Comparison of ENCODE assay signal across 8 cellular contexts in the genomic region with DNA sequence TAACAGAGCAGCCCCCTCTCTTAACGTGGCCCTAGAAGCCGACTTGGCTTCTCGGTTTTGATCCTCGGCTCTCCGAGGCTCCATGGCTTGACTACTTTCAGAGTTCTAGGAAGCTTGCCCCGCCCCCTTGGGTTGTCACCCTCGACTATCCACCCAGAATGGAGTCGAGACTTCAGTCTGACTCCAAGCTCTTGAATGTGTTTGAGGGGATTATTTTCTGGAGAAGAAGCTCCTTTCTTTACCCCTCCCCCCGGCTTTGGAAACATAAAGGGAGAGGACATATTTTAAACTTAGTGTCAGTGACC. TPM values are rescaled to one million over a fixed set of nuclear protein-coding genes. Genes with fewer than 3 reads are reported as not detected.
DNase-seq lines count a peak whose midpoint lies in the region; ATAC-seq and TF ChIP-seq lines count a peak whose summit lies in the region.

No MANE protein-coding gene starts in this region.

- no peaks in the 10 kb centered on the region for H3F3A ChIP-seq in smooth muscle cell (ENCODE audit: low read depth)

- no peak for DNase-seq in AG04450 (ENCODE audit: low read depth, low spot score)
- no peak for DNase-seq in RWPE2 (ENCODE audit: low spot score)
- DNase-seq in iPS DF 6.9 (ENCODE audit: low read depth, low spot score): no peak
- DNase-seq in smooth muscle cell (lab: John Stamatoyannopoulos, UW; ENCODE audit: unreplicated experiment): peak; percentile 59
- no peak for DNase-seq in middle frontal gyrus (ENCODE audit: extremely low spot score, low spot score)

- peak overlapping the region; percentile 100 for H3K4me2 ChIP-seq in smooth muscle cell

- H3K27ac ChIP-seq in AG04450 (ENCODE audit: low read depth, low read length) (peak overlapping the region; percentile 96), RWPE2 (ENCODE audit: poor library complexity, severe bottlenecking) (peak overlapping the region; percentile 86), adipose tissue (ENCODE audit: low read depth, low read length) (peak overlapping the region; percentile 56), iPS DF 6.9 (ENCODE audit: low read length) (no peak overlapping the region), smooth muscle cell (ENCODE audit: low read depth) (peak overlapping the region; percentile 98)

- CTCF ChIA-PET in AG04450 (lab: Charles Lee): interaction anchor here (0.7 kb wide), 1 partner anchor 29 kb away, joined by 4 read pairs; no protein-coding TSS in a partner anchor

- no peak for TF ChIP-seq CTCF in AG04450 (IDR thresholded peaks at IDR 0.05; ENCODE audit: low read depth, low read length)
- TF ChIP-seq CTCF in RWPE2 (IDR thresholded peaks at IDR 0.05; ENCODE audit: poor library complexity, severe bottlenecking): no peak
- no peak for TF ChIP-seq CTCF in smooth muscle cell (IDR thresholded peaks at IDR 0.05; ENCODE audit: borderline replicate concordance, insufficient read depth, poor library complexity, severe bottlenecking)

- H3K4me1 ChIP-seq in RWPE2 (ENCODE audit: insufficient read depth, poor library complexity, severe bottlenecking) (peaks cover 9% of the 10 kb centered on the region), iPS DF 6.9 (ENCODE audit: control insufficient read depth, insufficient read depth, low read length) (no peaks in the 10 kb centered on the region), smooth muscle cell (ENCODE audit: low read depth) (peaks cover 20% of the 10 kb centered on the region)

- H3K9me3 ChIP-seq in AG04450 (ENCODE audit: control insufficient read depth, insufficient read depth, low read length) (no peaks in the 10 kb centered on the region), RWPE2 (ENCODE audit: severe bottlenecking) (no peaks in the 10 kb centered on the region), iPS DF 6.9 (ENCODE audit: control insufficient read depth, insufficient read depth, low read length) (no peaks in the 10 kb centered on the region), smooth muscle cell (replicated peaks; ENCODE audit: low read depth) (no peaks in the 10 kb centered on the region)

- peak overlapping the region; percentile 96 for H3K9ac ChIP-seq in smooth muscle cell (ENCODE audit: low read depth)

- H3K4me3 ChIP-seq in AG04450 (ENCODE audit: low read depth, low read length): peak overlapping the region; percentile 96
- peak overlapping the region; percentile 61 for H3K4me3 ChIP-seq in RWPE2 (ENCODE audit: severe bottlenecking)
- peak overlapping the region; percentile 87 for H3K4me3 ChIP-seq in iPS DF 6.9 (ENCODE audit: low read length)
- peak overlapping the region; percentile 88 for H3K4me3 ChIP-seq in smooth muscle cell

- peaks cover 43% of the 10 kb centered on the region for H3K36me3 ChIP-seq in RWPE2 (ENCODE audit: low read depth)
- H3K36me3 ChIP-seq in iPS DF 6.9 (ENCODE audit: control insufficient read depth, insufficient read depth, low read length): 0 out of 2 replicates have a peak, but pooled peaks cover 4% of the 10 kb centered on the region
- peaks cover 1% of the 10 kb centered on the region for H3K36me3 ChIP-seq in smooth muscle cell (ENCODE audit: low read depth)

- 1% methylated on average over 9 of the region's 9 CpGs for WGBS in adipose tissue, 3 donors
- WGBS in iPS DF 6.9 (ENCODE audit: insufficient coverage, insufficient read length): no CpG with 5 or more reads among the region's 9 CpGs
- WGBS in smooth muscle cell (ENCODE audit: low lambda C conversion rate): under 1% methylated on average over 9 of the region's 9 CpGs

- POLR2A ChIA-PET in AG04450 (lab: Yijun Ruan, JAX): interaction anchor here (0.6 to 2.7 kb wide), 4 partner anchors 14 to 332 kb away, joined by 4 to 27 read pairs (median 12); a partner anchor contains a TSS

- H4K20me1 ChIP-seq in smooth muscle cell (ENCODE audit: low read depth): peaks cover 15% of the 10 kb centered on the region

- peaks cover 65% of the 10 kb centered on the region for H3K79me2 ChIP-seq in smooth muscle cell (ENCODE audit: low read depth)

- peak overlapping the region; percentile 91 for H2AFZ ChIP-seq in smooth muscle cell (ENCODE audit: low read depth)

- no peaks in the 10 kb centered on the region for H3K27me3 ChIP-seq in AG04450 (ENCODE audit: control insufficient read depth, insufficient read depth, low read length)
- no peaks in the 10 kb centered on the region for H3K27me3 ChIP-seq in RWPE2 (ENCODE audit: insufficient read depth, poor library complexity, severe bottlenecking)
- no peaks in the 10 kb centered on the region for H3K27me3 ChIP-seq in iPS DF 6.9 (ENCODE audit: control insufficient read depth, insufficient read depth, low read length)
- no peaks in the 10 kb centered on the region for H3K27me3 ChIP-seq in smooth muscle cell (ENCODE audit: low read depth)

- ATAC-seq in GM18868 (IDR thresholded peaks at IDR 0.05; ENCODE audit: unreplicated experiment) (peak; percentile 39), HG03103 (IDR thresholded peaks at IDR 0.05; ENCODE audit: low read depth, unreplicated experiment) (peak; percentile 29), RWPE2 (ENCODE audit: low read depth) (peak; percentile 27)

RNA-seq across cellular contexts. Expression of a gene that starts 0.5 kb away (rescaled TPM):
- polyA plus RNA-seq in AG04450 (2011; rRNA removed) (86.9 and 97.4 TPM in 2 replicates), adipose tissue (10 to 100 TPM; 22.1 to 34.1 (median 32.9) TPM), smooth muscle cell (36.4 and 41.5 TPM in 2 replicates)
- 141 and 180 TPM in 2 replicates for polyA minus RNA-seq in AG04450 (2011; rRNA and poly(A)+ RNA removed)
- 50.3 and 54.7 TPM in 2 replicates for total RNA-seq in smooth muscle cell

RNA-seq across cellular contexts. Expression of a gene that starts 37.2 kb away (rescaled TPM):
- polyA plus RNA-seq in AG04450 (2011; rRNA removed) (31.2 and 45.4 TPM in 2 replicates), adipose tissue (10 to 100 TPM; 24.0 to 53.3 (median 47.1) TPM), smooth muscle cell (67.8 and 68.3 TPM in 2 replicates)
- 4.0 and 5.2 TPM in 2 replicates for polyA minus RNA-seq in AG04450 (2011; rRNA and poly(A)+ RNA removed)
- 51.7 and 65.9 TPM in 2 replicates for total RNA-seq in smooth muscle cell

RNA-seq across cellular contexts. Expression of a gene that starts 40.8 kb away (rescaled TPM):
- 44.2 and 58.3 TPM in 2 replicates for polyA plus RNA-seq in AG04450 (2011; rRNA removed)
- 85.9 and 106 TPM in 2 replicates for polyA minus RNA-seq in AG04450 (2011; rRNA and poly(A)+ RNA removed)
- 10 to 100 TPM; 47.1 to 86.5 (median 65.1) TPM for polyA plus RNA-seq in adipose tissue
- 44.8 and 83.9 TPM in 2 replicates for total RNA-seq in smooth muscle cell
- polyA plus RNA-seq in smooth muscle cell: 48.3 and 66.9 TPM in 2 replicates

RNA-seq across cellular contexts. Expression of a gene that starts 46.7 kb away (rescaled TPM):
- polyA plus RNA-seq in AG04450 (2011; rRNA removed) (2.9 and 3.3 TPM in 2 replicates), adipose tissue (1 to 10 TPM; 2.2 to 4.3 (median 3.3) TPM), smooth muscle cell (1.4 and 3.2 TPM in 2 replicates)
- polyA minus RNA-seq in AG04450 (2011; rRNA and poly(A)+ RNA removed): 3.3 and 4.0 TPM in 2 replicates
- 4.1 and 7.8 TPM in 2 replicates for total RNA-seq in smooth muscle cell
